Comparison of ENCODE assay signal across 12 cellular contexts in the genomic region with DNA sequence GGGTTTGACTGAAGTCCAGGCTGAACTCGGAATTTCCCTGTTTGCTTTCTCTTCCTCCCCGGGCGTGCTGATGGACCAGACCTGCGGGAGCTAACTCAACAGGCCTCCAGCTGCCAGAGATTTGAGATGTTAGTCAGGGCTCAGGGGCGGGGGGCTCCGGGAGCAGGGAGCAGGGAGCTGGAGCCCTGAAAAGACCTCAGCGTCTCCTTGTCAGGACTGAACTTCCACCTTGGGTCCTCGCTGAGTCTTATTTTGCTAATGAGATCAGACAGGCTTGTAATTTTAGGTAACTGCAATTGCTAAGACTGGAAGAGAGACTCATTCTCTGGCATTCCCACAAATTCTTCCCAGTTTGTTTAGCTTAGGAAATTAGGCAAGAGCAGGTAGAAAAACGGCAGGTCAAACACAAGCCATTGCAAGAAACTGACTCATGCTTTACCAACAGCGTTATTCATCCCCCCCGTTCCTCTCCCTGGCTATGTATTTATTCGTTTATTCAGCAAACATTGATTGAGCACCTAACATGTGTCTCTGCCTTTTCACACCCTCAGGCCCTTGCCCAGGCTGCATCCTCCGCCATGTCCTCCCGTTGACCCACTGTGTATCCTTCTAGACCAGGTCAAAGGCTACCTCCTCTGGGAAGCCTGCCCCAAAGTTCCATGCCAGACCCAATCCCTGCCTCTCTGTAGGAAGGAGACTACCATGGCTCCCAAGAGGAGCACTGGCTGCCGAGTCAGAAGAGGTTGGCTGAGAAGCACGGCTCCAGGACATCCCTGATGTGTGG.
A peak's percentile ranks its signal among the peaks of the same experiment; 100 is the strongest.
DNase-seq lines count a peak whose midpoint lies in the region; ATAC-seq and TF ChIP-seq lines count a peak whose summit lies in the region.
"Had no signal": no experiment of that assay in that cellular context is flagged by ENCODE, and none has a peak within 500 bp of the region (broad histone marks: within the 10 kb centered on the region; RNA-seq: fewer than 3 reads in every experiment).

No MANE protein-coding gene starts in this region.

- H3K4me1 ChIP-seq in IMR-90 (ENCODE audit: control insufficient read depth, insufficient read depth, low read length) (peaks cover 14% of the 10 kb centered on the region; the same call in 1 of the 2 replicates), transverse colon (peaks cover 5 to 27% (median 13%) of the 10 kb centered on the region in 4 donors)
- H3K4me1 ChIP-seq: SJSA1 had no signal

- TF ChIP-seq RAD21 in IMR-90 (IDR thresholded peaks at IDR 0.05; ENCODE audit: low read length), result no peak

- H3K4me3 ChIP-seq in IMR-90 (ENCODE audit: insufficient read depth, low read depth, low read length) (no peak overlapping the region), astrocyte of the spinal cord (ENCODE audit: low read depth, low read length) (no peak overlapping the region), transverse colon (no peak overlapping the region)
- H3K4me3 ChIP-seq: SJSA1 had no signal

- CTCF ChIA-PET in IMR-90 (lab: Yijun Ruan, JAX), result no interaction called here

- H3K27me3 ChIP-seq in IMR-90 (ENCODE audit: control insufficient read depth, insufficient read depth, low read length) (no peaks in the 10 kb centered on the region; the same call in 1 of the 2 replicates), transverse colon (no peaks in the 10 kb centered on the region)
- H3K27me3 ChIP-seq: SJSA1 had no signal

- no peak overlapping the region for H2BK5ac ChIP-seq in IMR-90 (ENCODE audit: low read depth, low read length, poor library complexity, severe bottlenecking)

- H2AFZ ChIP-seq in IMR-90 (replicated peaks; ENCODE audit: low read length, poor library complexity), result peak overlapping the region; percentile 59

- no peak overlapping the region for H3K56ac ChIP-seq in IMR-90 (ENCODE audit: extremely low read depth, insufficient read depth, low read length)

- no peaks in the 10 kb centered on the region for H4K20me1 ChIP-seq in IMR-90 (ENCODE audit: insufficient read depth, low read length)

- no peak overlapping the region; the same call in 1 of the 2 replicates for H3K18ac ChIP-seq in IMR-90 (ENCODE audit: low read depth, low read length)

- intact Hi-C loops in IMR-90 (cut with micrococcal nuclease), result no loop called here
- intact Hi-C loops in transverse colon (cut with DNase I; ENCODE audit: low total_unique reads), result no loop called here

- H2BK20ac ChIP-seq in IMR-90 (ENCODE audit: low read depth, low read length), result 0 out of 2 replicates have a peak overlapping the region, but pooled peaks have one; percentile 12

- dilution Hi-C loops in IMR-90 (cut with HindIII; ENCODE audit: low sequenced_read_pairs, unreplicated experiment), result no loop called here

- H3K4me2 ChIP-seq in IMR-90 (ENCODE audit: low read depth, low read length), result peak overlapping the region; percentile 31; the same call in 1 of the 2 replicates

- H2AK9ac ChIP-seq in IMR-90 (replicated peaks; ENCODE audit: low read depth, low read length, poor library complexity), result no peak overlapping the region

- H3K23ac ChIP-seq in IMR-90 (ENCODE audit: low read depth, low read length), result no peak overlapping the region

- DNase-seq in IMR-90 (peak; percentile 82), astrocyte of the spinal cord (ENCODE audit: low read depth, low spot score) (peak; percentile 33), kidney tubule cell (ENCODE audit: low spot score) (peak; percentile 44), transverse colon (peak; percentile 6), pons (ENCODE audit: low spot score) (no peak), DMS153 treated with DMSO at 0.1 percent for 48 hours (lab: John Stamatoyannopoulos, UW; ENCODE audit: unreplicated experiment) (no peak), NCI-H1092 (lab: John Stamatoyannopoulos, UW) (no peak)
- DNase-seq: activated CD4-positive, alpha-beta T cell treated with anti-CD3 and anti-CD28 coated beads for 48 hours; amniotic stem cell; NCI-H345; stimulated activated naive B cell treated with anti-CD40 and anti-IgM and Interleukin-4, amounts not matched to agents 10 μg/mL and 1 μg/mL and 100 μg/mL, for 72 hours had no signal

- H3K9me1 ChIP-seq in IMR-90 (ENCODE audit: insufficient read depth, low read length), result no peaks in the 10 kb centered on the region

- no peaks in the 10 kb centered on the region for H3K79me1 ChIP-seq in IMR-90 (ENCODE audit: low read depth in 1 of 2, low read length in 2 of 2)

- TF ChIP-seq CTCF in IMR-90 (conservative IDR thresholded peaks at IDR 0.05; ENCODE audit: low read depth, low read length) (no peak), astrocyte of the spinal cord (IDR thresholded peaks at IDR 0.05; ENCODE audit: low read depth, low read length) (no peak), transverse colon (IDR thresholded peaks at IDR 0.05) (no peak)

- no peak overlapping the region; the same call in 1 of the 2 replicates for H4K91ac ChIP-seq in IMR-90 (ENCODE audit: insufficient read depth, low read depth, low read length)

- H3K27ac ChIP-seq in IMR-90 (ENCODE audit: insufficient read depth, low read length) (peak overlapping the region; percentile 49; the same call in 1 of the 2 replicates), transverse colon (peak overlapping the region in 3 of 4 donors; percentile 28 to 66 (median 57))
- H3K27ac ChIP-seq: SJSA1 had no signal

- WGBS in IMR-90 (ENCODE audit: extremely low coverage in 2 of 2, insufficient read length in 1 of 2), 2 experiments, result 13% methylated on average over 3 of the region's 16 CpGs; no CpG with 5 or more reads in 1 of the 2 experiments
- 17 to 47% methylated on average over 6 to 16 of the region's 16 CpGs for WGBS in transverse colon (ENCODE audit: low coverage in 1 of 2), 2 donors

- H4K5ac ChIP-seq in IMR-90 (ENCODE audit: low read depth, low read length), result no peak overlapping the region; the same call in 1 of the 2 replicates

- peaks cover 5% of the 10 kb centered on the region; the same call in 1 of the 2 replicates for H3K9me3 ChIP-seq in IMR-90 (ENCODE audit: control insufficient read depth, insufficient read depth, low read length)
- H3K9me3 ChIP-seq in transverse colon, result peaks cover 0 to 3% of the 10 kb centered on the region in 2 donors
- H3K9me3 ChIP-seq: SJSA1 had no signal

- no peak overlapping the region for H4K8ac ChIP-seq in IMR-90 (ENCODE audit: low read depth in 2 of 2, low read length in 2 of 2)

- ATAC-seq in IMR-90 (ENCODE audit: low read depth), result peak; percentile 70
- ATAC-seq: stimulated activated naive B cell treated with anti-CD40 and anti-IgM and Interleukin-4, amounts not matched to agents 10 μg/mL and 1 μg/mL and 100 μg/mL, for 72 hours had no signal

- no peaks in the 10 kb centered on the region for H3K36me3 ChIP-seq in IMR-90 (ENCODE audit: control insufficient read depth, insufficient read depth, low read length)
- no peaks in the 10 kb centered on the region for H3K36me3 ChIP-seq in transverse colon
- H3K36me3 ChIP-seq: SJSA1 had no signal

- POLR2A ChIA-PET in IMR-90 (lab: Charles Lee; ENCODE audit: unreplicated experiment), result no interaction called here

- BruUV-seq in IMR-90 (replicated peaks; lab: Mats Ljungman, UMichigan), result no TSS peak

- H2AK5ac ChIP-seq in IMR-90 (ENCODE audit: low read depth, low read length), result no peak overlapping the region; the same call in 1 of the 2 replicates

- no peak overlapping the region for H3K9ac ChIP-seq in IMR-90 (ENCODE audit: low read depth, low read length)

- H2BK15ac ChIP-seq in IMR-90 (ENCODE audit: low read depth, low read length), result no peak overlapping the region

- TF ChIP-seq POLR2A in IMR-90 (IDR thresholded peaks at IDR 0.05; ENCODE audit: low read depth, low read length), result no peak
- no peak for TF ChIP-seq POLR2A in transverse colon (IDR thresholded peaks at IDR 0.05)

- TF ChIP-seq EP300 in transverse colon (IDR thresholded peaks at IDR 0.05; ENCODE audit: low read depth), result no peak

- in situ Hi-C loops in IMR-90 (cut with MboI; ENCODE audit: low sequenced_read_pairs), result no loop called here
- in situ Hi-C loops in astrocyte of the spinal cord (cut with HindIII; ENCODE audit: low sequenced_read_pairs), result no loop called here
- in situ Hi-C loops in transverse colon (cut with MboI; ENCODE audit: low pct_ligation_motif_present in 1 of 4, low pct_unique_long_range_greater_than_20kb in 1 of 4, low sequenced_read_pairs in 3 of 4), result no loop called here

- no peak overlapping the region for H3K4ac ChIP-seq in IMR-90 (ENCODE audit: low read depth, low read length)

- no peak overlapping the region for H3K14ac ChIP-seq in IMR-90 (replicated peaks; ENCODE audit: low read depth, low read length)

- no peak overlapping the region for H2BK120ac ChIP-seq in IMR-90 (ENCODE audit: low read depth, low read length)

TF ChIP-seq in IMR-90, 13 proteins besides CTCF, POLR2A, EP300 and RAD21:
- TF ChIP-seq CEBPB (IDR thresholded peaks at IDR 0.05; ENCODE audit: low read depth, low read length) (peak; percentile 64), SMC3 (IDR thresholded peaks at IDR 0.05; ENCODE audit: low read depth, low read length) (no peak)

Comparison
In these comparisons a context has a peak if more than half of its experiments do, and no peak if none do; other contexts are left out.
1. DNase-seq: peak in IMR-90 (single experiment), astrocyte of the spinal cord (single experiment), kidney tubule cell (single experiment) and transverse colon (single experiment); none in pons (single experiment), DMS153 treated with DMSO at 0.1 percent for 48 hours (single experiment) and NCI-H1092 (single experiment).